Comparison of ENCODE assay signal across 14 cellular contexts in the genomic region with DNA sequence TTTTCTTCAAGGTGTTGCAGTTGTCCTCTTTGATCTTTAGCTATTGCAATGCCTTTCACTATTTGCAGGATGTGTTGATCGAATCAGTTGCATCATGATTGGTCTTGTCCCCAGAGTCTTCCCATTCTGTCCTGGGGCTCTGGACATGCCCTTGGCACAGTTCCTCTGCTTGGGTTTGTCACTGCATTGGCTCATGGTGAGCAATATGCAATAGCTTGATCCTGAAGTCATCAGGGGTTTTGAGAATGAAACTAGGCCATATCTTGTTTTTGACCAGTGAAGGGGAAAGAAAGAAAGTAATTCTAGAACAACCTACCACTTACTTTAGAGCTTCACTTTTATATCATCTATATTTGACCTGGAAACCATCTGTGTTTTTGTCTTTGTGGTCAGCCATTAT.
A peak's percentile ranks its signal among the peaks of the same experiment; 100 is the strongest.
DNase-seq lines count a peak whose midpoint lies in the region; ATAC-seq, FAIRE-seq and TF ChIP-seq lines count a peak whose summit lies in the region.
"Had no signal": no experiment of that assay in that cellular context is flagged by ENCODE, and none has a peak within 500 bp of the region (broad histone marks: within the 10 kb centered on the region; RNA-seq: fewer than 3 reads in every experiment).

No MANE protein-coding gene starts in this region.

- H3K27ac ChIP-seq in osteoblast (ENCODE audit: low read depth, low read length), result no peak overlapping the region
- H3K27ac ChIP-seq: BLaER1 had no signal

- no peak for ATAC-seq in HG03565 (IDR thresholded peaks at IDR 0.05; ENCODE audit: unreplicated experiment)

- no peak for FAIRE-seq in GM12891 (lab: Jason Lieb, UNC)
- FAIRE-seq: HTR-8/SVneo had no signal

- H3K36me3 ChIP-seq in osteoblast (ENCODE audit: insufficient read depth, low read length), result no peaks in the 10 kb centered on the region
- H3K36me3 ChIP-seq: BLaER1 had no signal

- TF ChIP-seq CTCF in epithelial cell of esophagus (IDR thresholded peaks at IDR 0.05; ENCODE audit: insufficient read depth, low read depth, low read length, missing control alignments) (no peak), osteoblast (IDR thresholded peaks at IDR 0.05; ENCODE audit: extremely low read depth, low read depth, low read length) (no peak)

- TF ChIP-seq POLR2A in GM12891 (IDR thresholded peaks at IDR 0.05; ENCODE audit: low read depth, low read length), result no peak

- no peaks in the 10 kb centered on the region for H3K79me2 ChIP-seq in osteoblast (ENCODE audit: insufficient read depth, low read length)

- H3K4me1 ChIP-seq in osteoblast (ENCODE audit: insufficient read depth, low read length), result no peaks in the 10 kb centered on the region

- DNase-seq in GM12891 (ENCODE audit: insufficient read length, low spot score) (no peak), M059J (ENCODE audit: low read depth) (peak; percentile 1), epithelial cell of esophagus (ENCODE audit: low read depth) (peak; percentile 34), osteoblast (ENCODE audit: insufficient read length, low spot score, missing footprints) (peak; percentile 32)
- DNase-seq in activated T-cell treated with anti-CD3 and anti-CD28 coated beads, Interleukin-2, amount 50 U/mL, for 48 hours, result no peak
- DNase-seq in activated CD4-positive, CD25-positive, alpha-beta regulatory T cell (lab: John Stamatoyannopoulos, UW), result no peak
- DNase-seq: DMS 273 treated with DMSO at 0.1 percent for 48 hours, H9, NCI-H1048, NCI-H2227 treated with DMSO at 0.1 percent for 48 hours, NCI-H526 treated with DMSO at 0.1 percent for 48 hours had no signal

- H3K27me3 ChIP-seq in osteoblast (ENCODE audit: insufficient read depth, low read length), result no peaks in the 10 kb centered on the region
- H3K27me3 ChIP-seq: BLaER1 had no signal

- H3K9me3 ChIP-seq in osteoblast (ENCODE audit: low read depth, low read length), result no peaks in the 10 kb centered on the region

- no peak overlapping the region for H3K4me2 ChIP-seq in osteoblast (ENCODE audit: insufficient read depth, low read length)
- H3K4me2 ChIP-seq: BLaER1 had no signal

- no peaks in the 10 kb centered on the region for H4K20me1 ChIP-seq in osteoblast (ENCODE audit: insufficient read depth, low read length)
- H4K20me1 ChIP-seq: BLaER1 had no signal

- no peak overlapping the region for H2AFZ ChIP-seq in osteoblast (ENCODE audit: low read length)

- H3K4me3 ChIP-seq in epithelial cell of esophagus (ENCODE audit: low read length) (no peak overlapping the region), osteoblast (ENCODE audit: insufficient read depth, low read length) (no peak overlapping the region)
- H3K4me3 ChIP-seq: BLaER1 had no signal

TF ChIP-seq in GM12891, 5 proteins besides CTCF, POLR2A, EP300 and RAD21:
- TF ChIP-seq POU2F2 (IDR thresholded peaks at IDR 0.05; ENCODE audit: low read depth, low read length), result no peak
- TF ChIP-seq SPI1 (IDR thresholded peaks at IDR 0.05; ENCODE audit: low read depth, low read length), result peak; percentile 38; the same call in 1 of the 2 replicates
- TF ChIP-seq POLR2AphosphoS5 (IDR thresholded peaks at IDR 0.05; ENCODE audit: low read depth, low read length), result no peak
- no peak for TF ChIP-seq PAX5 (IDR thresholded peaks at IDR 0.05; ENCODE audit: insufficient read depth, low read length, severe bottlenecking)
- TF ChIP-seq TAF1 (IDR thresholded peaks at IDR 0.05; ENCODE audit: low read depth, low read length), result no peak

Comparison
In these comparisons a context has a peak if more than half of its experiments do, and no peak if none do; other contexts are left out.
1. DNase-seq: peak in M059J (single experiment), epithelial cell of esophagus (single experiment) and osteoblast (single experiment); none in GM12891 (single experiment), activated T-cell treated with anti-CD3 and anti-CD28 coated beads, Interleukin-2, amount 50 U/mL, for 48 hours (0 of 2) and activated CD4-positive, CD25-positive, alpha-beta regulatory T cell (0 of 4).